1 cellular context compared by ENCODE assay signal in genomic region chrX:20266810-20267598, GRCh38.
TF ChIP-seq lines count a peak whose summit lies in the region.

Gene RPS6KA3 (minus strand): TSS chrX:20266909. CDS start chrX:20266632, 277 bp downstream.

TF ChIP-seq in HEK293, 187 proteins besides CTCF, POLR2A, EP300 and RAD21 (continued from another document and continues in another):
- TF ChIP-seq ZNF600 (tag by site-specific recombination; IDR thresholded peaks at IDR 0.05), result 0 out of 2 replicates have a peak, but pooled peaks have one; percentile 16
- TF ChIP-seq ZNF610 (tag by site-specific recombination; IDR thresholded peaks at IDR 0.05; ENCODE audit: borderline replicate concordance), result peak; percentile 64; the same call in 1 of the 2 replicates
- 0 out of 2 replicates have a peak, but pooled peaks have one; percentile 42 for TF ChIP-seq KLF16 (tag by site-specific recombination; IDR thresholded peaks at IDR 0.05)
- TF ChIP-seq, protein P1, sequence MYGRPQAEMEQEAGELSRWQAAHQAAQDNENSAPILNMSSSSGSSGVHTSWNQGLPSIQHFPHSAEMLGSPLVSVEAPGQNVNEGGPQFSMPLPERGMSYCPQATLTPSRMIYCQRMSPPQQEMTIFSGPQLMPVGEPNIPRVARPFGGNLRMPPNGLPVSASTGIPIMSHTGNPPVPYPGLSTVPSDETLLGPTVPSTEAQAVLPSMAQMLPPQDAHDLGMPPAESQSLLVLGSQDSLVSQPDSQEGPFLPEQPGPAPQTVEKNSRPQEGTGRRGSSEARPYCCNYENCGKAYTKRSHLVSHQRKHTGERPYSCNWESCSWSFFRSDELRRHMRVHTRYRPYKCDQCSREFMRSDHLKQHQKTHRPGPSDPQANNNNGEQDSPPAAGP (tag by site-specific recombination; IDR thresholded peaks at IDR 0.05), result no peak; the same call in 1 of the 2 replicates
- TF ChIP-seq YY1 (tag by site-specific recombination; IDR thresholded peaks at IDR 0.05), result peak; percentile 73; the same call in 1 of the 2 replicates
- TF ChIP-seq, protein P2, sequence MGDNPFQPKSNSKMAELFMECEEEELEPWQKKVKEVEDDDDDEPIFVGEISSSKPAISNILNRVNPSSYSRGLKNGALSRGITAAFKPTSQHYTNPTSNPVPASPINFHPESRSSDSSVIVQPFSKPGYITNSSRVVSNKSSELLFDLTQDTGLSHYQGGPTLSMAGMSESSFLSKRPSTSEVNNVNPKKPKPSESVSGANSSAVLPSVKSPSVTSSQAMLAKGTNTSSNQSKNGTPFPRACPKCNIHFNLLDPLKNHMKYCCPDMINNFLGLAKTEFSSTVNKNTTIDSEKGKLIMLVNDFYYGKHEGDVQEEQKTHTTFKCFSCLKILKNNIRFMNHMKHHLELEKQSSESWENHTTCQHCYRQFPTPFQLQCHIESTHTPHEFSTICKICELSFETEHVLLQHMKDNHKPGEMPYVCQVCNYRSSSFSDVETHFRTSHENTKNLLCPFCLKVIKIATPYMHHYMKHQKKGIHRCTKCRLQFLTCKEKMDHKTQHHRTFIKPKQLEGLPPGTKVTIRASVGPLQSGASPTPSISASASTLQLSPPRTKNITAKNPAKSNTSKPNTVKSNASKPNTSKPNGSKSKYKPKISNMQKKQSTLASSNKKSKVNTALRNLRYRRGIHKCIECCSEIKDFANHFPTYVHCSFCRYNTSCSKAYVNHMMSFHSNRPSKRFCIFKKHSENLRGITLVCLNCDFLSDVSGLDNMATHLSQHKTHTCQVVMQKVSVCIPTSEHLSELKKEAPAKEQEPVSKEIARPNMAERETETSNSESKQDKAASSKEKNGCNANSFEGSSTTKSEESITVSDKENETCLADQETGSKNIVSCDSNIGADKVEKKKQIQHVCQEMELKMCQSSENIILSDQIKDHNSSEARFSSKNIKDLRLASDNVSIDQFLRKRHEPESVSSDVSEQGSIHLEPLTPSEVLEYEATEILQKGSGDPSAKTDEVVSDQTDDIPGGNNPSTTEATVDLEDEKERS (tag by site-specific recombination; IDR thresholded peaks at IDR 0.05), result no peak
- TF ChIP-seq, protein P3, sequence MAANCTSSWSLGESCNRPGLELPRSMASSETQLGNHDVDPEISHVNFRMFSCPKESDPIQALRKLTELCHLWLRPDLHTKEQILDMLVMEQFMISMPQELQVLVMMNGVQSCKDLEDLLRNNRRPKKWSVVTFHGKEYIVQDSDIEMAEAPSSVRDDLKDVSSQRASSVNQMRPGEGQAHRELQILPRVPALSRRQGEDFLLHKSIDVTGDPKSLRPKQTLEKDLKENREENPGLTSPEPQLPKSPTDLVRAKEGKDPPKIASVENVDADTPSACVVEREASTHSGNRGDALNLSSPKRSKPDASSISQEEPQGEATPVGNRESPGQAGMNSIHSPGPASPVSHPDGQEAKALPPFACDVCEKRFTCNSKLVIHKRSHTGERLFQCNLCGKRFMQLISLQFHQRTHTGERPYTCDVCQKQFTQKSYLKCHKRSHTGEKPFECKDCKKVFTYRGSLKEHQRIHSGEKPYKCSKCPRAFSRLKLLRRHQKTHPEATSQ (tag by site-specific recombination; IDR thresholded peaks at IDR 0.05), result no peak
- TF ChIP-seq ZXDB (tag by site-specific recombination; IDR thresholded peaks at IDR 0.05), result peak; percentile 33; the same call in 1 of the 2 replicates
- peak; percentile 94 for TF ChIP-seq ZBTB8A (tag by site-specific recombination; IDR thresholded peaks at IDR 0.05)
- TF ChIP-seq TRIM28 (IDR thresholded peaks at IDR 0.05; ENCODE audit: borderline replicate concordance, low read length), result no peak
- peak; percentile 79 for TF ChIP-seq GLIS2 (tag by site-specific recombination; IDR thresholded peaks at IDR 0.05)
- TF ChIP-seq, protein P4, sequence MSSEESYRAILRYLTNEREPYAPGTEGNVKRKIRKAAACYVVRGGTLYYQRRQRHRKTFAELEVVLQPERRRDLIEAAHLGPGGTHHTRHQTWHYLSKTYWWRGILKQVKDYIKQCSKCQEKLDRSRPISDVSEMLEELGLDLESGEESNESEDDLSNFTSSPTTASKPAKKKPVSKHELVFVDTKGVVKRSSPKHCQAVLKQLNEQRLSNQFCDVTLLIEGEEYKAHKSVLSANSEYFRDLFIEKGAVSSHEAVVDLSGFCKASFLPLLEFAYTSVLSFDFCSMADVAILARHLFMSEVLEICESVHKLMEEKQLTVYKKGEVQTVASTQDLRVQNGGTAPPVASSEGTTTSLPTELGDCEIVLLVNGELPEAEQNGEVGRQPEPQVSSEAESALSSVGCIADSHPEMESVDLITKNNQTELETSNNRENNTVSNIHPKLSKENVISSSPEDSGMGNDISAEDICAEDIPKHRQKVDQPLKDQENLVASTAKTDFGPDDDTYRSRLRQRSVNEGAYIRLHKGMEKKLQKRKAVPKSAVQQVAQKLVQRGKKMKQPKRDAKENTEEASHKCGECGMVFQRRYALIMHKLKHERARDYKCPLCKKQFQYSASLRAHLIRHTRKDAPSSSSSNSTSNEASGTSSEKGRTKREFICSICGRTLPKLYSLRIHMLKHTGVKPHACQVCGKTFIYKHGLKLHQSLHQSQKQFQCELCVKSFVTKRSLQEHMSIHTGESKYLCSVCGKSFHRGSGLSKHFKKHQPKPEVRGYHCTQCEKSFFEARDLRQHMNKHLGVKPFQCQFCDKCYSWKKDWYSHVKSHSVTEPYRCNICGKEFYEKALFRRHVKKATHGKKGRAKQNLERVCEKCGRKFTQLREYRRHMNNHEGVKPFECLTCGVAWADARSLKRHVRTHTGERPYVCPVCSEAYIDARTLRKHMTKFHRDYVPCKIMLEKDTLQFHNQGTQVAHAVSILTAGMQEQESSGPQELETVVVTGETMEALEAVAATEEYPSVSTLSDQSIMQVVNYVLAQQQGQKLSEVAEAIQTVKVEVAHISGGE (tag by site-specific recombination; conservative IDR thresholded peaks at IDR 0.05; ENCODE audit: low read depth), result peak; percentile 69
- TF ChIP-seq BCL11A (tag by site-specific recombination; IDR thresholded peaks at IDR 0.05; ENCODE audit: low read depth), result no peak
- TF ChIP-seq ZEB2 (tag by site-specific recombination; IDR thresholded peaks at IDR 0.05), result peak; percentile 87
- TF ChIP-seq ZNF366 (tag by site-specific recombination; conservative IDR thresholded peaks at IDR 0.05), result 0 out of 2 replicates have a peak, but pooled peaks have one; percentile 11
- no peak for TF ChIP-seq ZNF23 (tag by site-specific recombination; IDR thresholded peaks at IDR 0.05; ENCODE audit: borderline replicate concordance)
- TF ChIP-seq, protein P5, sequence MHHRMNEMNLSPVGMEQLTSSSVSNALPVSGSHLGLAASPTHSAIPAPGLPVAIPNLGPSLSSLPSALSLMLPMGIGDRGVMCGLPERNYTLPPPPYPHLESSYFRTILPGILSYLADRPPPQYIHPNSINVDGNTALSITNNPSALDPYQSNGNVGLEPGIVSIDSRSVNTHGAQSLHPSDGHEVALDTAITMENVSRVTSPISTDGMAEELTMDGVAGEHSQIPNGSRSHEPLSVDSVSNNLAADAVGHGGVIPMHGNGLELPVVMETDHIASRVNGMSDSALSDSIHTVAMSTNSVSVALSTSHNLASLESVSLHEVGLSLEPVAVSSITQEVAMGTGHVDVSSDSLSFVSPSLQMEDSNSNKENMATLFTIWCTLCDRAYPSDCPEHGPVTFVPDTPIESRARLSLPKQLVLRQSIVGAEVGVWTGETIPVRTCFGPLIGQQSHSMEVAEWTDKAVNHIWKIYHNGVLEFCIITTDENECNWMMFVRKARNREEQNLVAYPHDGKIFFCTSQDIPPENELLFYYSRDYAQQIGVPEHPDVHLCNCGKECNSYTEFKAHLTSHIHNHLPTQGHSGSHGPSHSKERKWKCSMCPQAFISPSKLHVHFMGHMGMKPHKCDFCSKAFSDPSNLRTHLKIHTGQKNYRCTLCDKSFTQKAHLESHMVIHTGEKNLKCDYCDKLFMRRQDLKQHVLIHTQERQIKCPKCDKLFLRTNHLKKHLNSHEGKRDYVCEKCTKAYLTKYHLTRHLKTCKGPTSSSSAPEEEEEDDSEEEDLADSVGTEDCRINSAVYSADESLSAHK (tag by site-specific recombination; IDR thresholded peaks at IDR 0.05), result 0 out of 2 replicates have a peak, but pooled peaks have one; percentile 2
- TF ChIP-seq, protein P6, sequence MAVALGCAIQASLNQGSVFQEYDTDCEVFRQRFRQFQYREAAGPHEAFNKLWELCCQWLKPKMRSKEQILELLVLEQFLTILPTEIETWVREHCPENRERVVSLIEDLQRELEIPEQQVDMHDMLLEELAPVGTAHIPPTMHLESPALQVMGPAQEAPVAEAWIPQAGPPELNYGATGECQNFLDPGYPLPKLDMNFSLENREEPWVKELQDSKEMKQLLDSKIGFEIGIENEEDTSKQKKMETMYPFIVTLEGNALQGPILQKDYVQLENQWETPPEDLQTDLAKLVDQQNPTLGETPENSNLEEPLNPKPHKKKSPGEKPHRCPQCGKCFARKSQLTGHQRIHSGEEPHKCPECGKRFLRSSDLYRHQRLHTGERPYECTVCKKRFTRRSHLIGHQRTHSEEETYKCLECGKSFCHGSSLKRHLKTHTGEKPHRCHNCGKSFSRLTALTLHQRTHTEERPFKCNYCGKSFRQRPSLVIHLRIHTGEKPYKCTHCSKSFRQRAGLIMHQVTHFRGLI (tag by site-specific recombination; IDR thresholded peaks at IDR 0.05), result peak; percentile 83
- TF ChIP-seq EGR2 (tag by site-specific recombination; IDR thresholded peaks at IDR 0.05; ENCODE audit: low read depth), result peak; percentile 70
- TF ChIP-seq ZNF654 (tag by site-specific recombination; IDR thresholded peaks at IDR 0.05; ENCODE audit: low read depth), result no peak
- TF ChIP-seq ZBTB17 (tag by site-specific recombination; IDR thresholded peaks at IDR 0.05), result 0 out of 2 replicates have a peak, but pooled peaks have one; percentile 12
- TF ChIP-seq ZNF2 (tag by site-specific recombination; IDR thresholded peaks at IDR 0.05), result no peak
- TF ChIP-seq, protein P7, sequence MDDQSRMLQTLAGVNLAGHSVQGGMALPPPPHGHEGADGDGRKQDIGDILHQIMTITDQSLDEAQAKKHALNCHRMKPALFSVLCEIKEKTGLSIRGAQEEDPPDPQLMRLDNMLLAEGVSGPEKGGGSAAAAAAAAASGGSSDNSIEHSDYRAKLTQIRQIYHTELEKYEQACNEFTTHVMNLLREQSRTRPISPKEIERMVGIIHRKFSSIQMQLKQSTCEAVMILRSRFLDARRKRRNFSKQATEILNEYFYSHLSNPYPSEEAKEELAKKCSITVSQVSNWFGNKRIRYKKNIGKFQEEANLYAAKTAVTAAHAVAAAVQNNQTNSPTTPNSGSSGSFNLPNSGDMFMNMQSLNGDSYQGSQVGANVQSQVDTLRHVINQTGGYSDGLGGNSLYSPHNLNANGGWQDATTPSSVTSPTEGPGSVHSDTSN (CRISPR knock-in tag; IDR thresholded peaks at IDR 0.05), result no peak
- TF ChIP-seq SP3 (tag by site-specific recombination; IDR thresholded peaks at IDR 0.05), result peak; percentile 94
- peak; percentile 73 for TF ChIP-seq KLF1 (tag by site-specific recombination; IDR thresholded peaks at IDR 0.05)
- no peak for TF ChIP-seq ZNF792 (tag by site-specific recombination; IDR thresholded peaks at IDR 0.05)
- no peak for TF ChIP-seq ZNF174 (tag by site-specific recombination; IDR thresholded peaks at IDR 0.05)
- no peak for TF ChIP-seq ZNF571 (tag by site-specific recombination; IDR thresholded peaks at IDR 0.05)
- TF ChIP-seq ZBTB10 (tag by site-specific recombination; IDR thresholded peaks at IDR 0.05), result peak; percentile 82; the same call in 1 of the 2 replicates
- TF ChIP-seq ZNF335 (tag by site-specific recombination; conservative IDR thresholded peaks at IDR 0.05), result peak; percentile 42
- TF ChIP-seq ZNF37A (tag by site-specific recombination; IDR thresholded peaks at IDR 0.05), result no peak
- no peak for TF ChIP-seq ZNF521 (tag by site-specific recombination; IDR thresholded peaks at IDR 0.05)
- peak; percentile 92 for TF ChIP-seq PATZ1 (tag by site-specific recombination; IDR thresholded peaks at IDR 0.05)
- peak; percentile 78 for TF ChIP-seq ZNF341 (tag by site-specific recombination; IDR thresholded peaks at IDR 0.05; ENCODE audit: low read depth)
- TF ChIP-seq KLF9 (tag by site-specific recombination; IDR thresholded peaks at IDR 0.05; ENCODE audit: low read depth), result peak; percentile 60
- 0 out of 2 replicates have a peak, but pooled peaks have one; percentile 51 for TF ChIP-seq ZNF777 (tag by site-specific recombination; IDR thresholded peaks at IDR 0.05; ENCODE audit: borderline replicate concordance)
